ENCODE assay signal across 30 cellular contexts in the genomic region with DNA sequence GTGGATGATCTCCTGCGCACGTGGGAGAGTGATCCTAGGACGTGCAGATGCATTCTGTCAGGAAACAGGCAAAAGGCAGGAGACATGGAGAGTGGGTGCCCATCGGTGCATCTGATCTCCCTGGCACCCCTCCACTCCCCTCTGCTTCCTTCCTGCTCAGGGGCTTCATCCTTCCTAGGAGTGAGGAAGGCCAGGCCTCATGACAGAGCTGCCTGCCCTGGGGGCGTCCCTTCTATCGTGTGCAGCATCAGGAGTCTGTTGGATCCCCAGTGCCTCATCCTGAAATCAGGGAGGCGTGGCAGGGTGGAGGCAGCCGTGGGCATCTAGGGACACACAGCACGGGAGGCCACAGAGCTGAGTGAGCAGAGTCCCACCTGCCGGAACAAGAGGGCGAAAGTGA. TPM values are rescaled to one million over a fixed set of nuclear protein-coding genes. Genes with fewer than 3 reads are reported as not detected.
"Had no signal": no experiment of that assay in that cellular context is flagged by ENCODE, and none has a peak within 500 bp of the region (broad histone marks: within the 10 kb centered on the region; RNA-seq: fewer than 3 reads in every experiment).

No MANE protein-coding gene starts in this region.

- H3K9me3 Mint-ChIP-seq: activated CD4-positive, alpha-beta memory T cell treated with anti-CD3 and anti-CD28 coated beads for 36 hours; activated CD4-positive, alpha-beta T cell treated with anti-CD3 and anti-CD28 coated beads, Interleukin-2, amount 10 ng/mL, durations not matched to agents 24 days and 14 days; activated T-cell treated with anti-CD3 and anti-CD28 coated beads, Interleukin-2, amount 50 U/mL, for 4 hours; activated T-helper 17 cell treated with anti-CD3 and anti-CD28 coated beads, Interleukin-2, amount 50 U/mL, for 72 hours; effector memory CD8-positive, alpha-beta T cell had no signal

- H3K27ac ChIP-seq: brain microvascular endothelial cell, esophagus muscularis mucosa, gastroesophageal sphincter had no signal

- H3K4me3 ChIP-seq: esophagus muscularis mucosa, gastroesophageal sphincter had no signal

- H3K27ac Mint-ChIP-seq: activated CD4-positive, alpha-beta memory T cell treated with anti-CD3 and anti-CD28 coated beads for 36 hours; activated CD4-positive, alpha-beta T cell treated with anti-CD3 and anti-CD28 coated beads for 36 hours; activated CD4-positive, alpha-beta T cell treated with anti-CD3 and anti-CD28 coated beads, Interleukin-2, amount 10 ng/mL, durations not matched to agents 24 days and 14 days; activated CD8-positive, alpha-beta T cell treated with anti-CD3 and anti-CD28 coated beads, Interleukin-2, amount 10 ng/mL, durations not matched to agents 7 days and 5 days; activated naive CD8-positive, alpha-beta T cell; activated T-helper 17 cell treated with anti-CD3 and anti-CD28 coated beads, Interleukin-2, amount 50 U/mL, for 72 hours; effector memory CD8-positive, alpha-beta T cell had no signal

- H3K36me3 ChIP-seq: brain microvascular endothelial cell, esophagus muscularis mucosa, gastroesophageal sphincter had no signal

- H3K27me3 ChIP-seq: brain microvascular endothelial cell had no signal

- H3K36me3 Mint-ChIP-seq: activated CD4-positive, alpha-beta memory T cell treated with anti-CD3 and anti-CD28 coated beads for 36 hours; activated naive CD8-positive, alpha-beta T cell had no signal

- H3K9me3 ChIP-seq: esophagus muscularis mucosa, gastroesophageal sphincter had no signal

- H3K27me3 Mint-ChIP-seq: activated CD4-positive, alpha-beta T cell treated with anti-CD3 and anti-CD28 coated beads, Interleukin-2, amount 10 ng/mL, durations not matched to agents 24 days and 14 days; activated naive CD8-positive, alpha-beta T cell had no signal

- H3K4me1 ChIP-seq: gastroesophageal sphincter had no signal

- ATAC-seq: activated CD4-positive, alpha-beta T cell treated with anti-CD3 and anti-CD28 coated beads for 36 hours; activated CD8-positive, alpha-beta T cell treated with anti-CD3 and anti-CD28 coated beads, Interleukin-2, amount 10 ng/mL, durations not matched to agents 7 days and 5 days; activated T-cell treated with anti-CD3 and anti-CD28 coated beads, Interleukin-2, amount 50 U/mL, for 4 hours; activated T-helper 17 cell treated with anti-CD3 and anti-CD28 coated beads, Interleukin-2, amount 50 U/mL, for 72 hours; effector memory CD8-positive, alpha-beta T cell; gastroesophageal sphincter had no signal

- DNase-seq: activated CD4-positive, alpha-beta memory T cell treated with anti-CD3 and anti-CD28 coated beads for 36 hours; activated CD4-positive, alpha-beta T cell treated with anti-CD3 and anti-CD28 coated beads for 36 hours; activated CD4-positive, alpha-beta T cell treated with anti-CD3 and anti-CD28 coated beads, Interleukin-2, amount 10 ng/mL, durations not matched to agents 24 days and 14 days; activated CD4-positive, CD25-positive, alpha-beta regulatory T cell; activated CD4-positive, CD25-positive, alpha-beta regulatory T cell treated with anti-CD3 and anti-CD28 coated beads, Interleukin-2, amount 50 U/mL, for 72 hours; activated CD8-positive, alpha-beta T cell treated with anti-CD3 and anti-CD28 coated beads, Interleukin-2, amount 10 ng/mL, durations not matched to agents 7 days and 5 days; activated effector memory CD4-positive, alpha-beta T cell treated with Interleukin-2 at 50 U/mL for 16 hours; activated gamma-delta T cell treated with Interleukin-2 at 50 U/mL for 16 hours; activated naive CD4-positive, alpha-beta T cell treated with anti-CD3 and anti-CD28 coated beads, Interleukin-2, amount 50 U/mL, for 16 hours; activated naive CD4-positive, alpha-beta T cell treated with Interleukin-2 at 50 U/mL for 16 hours; activated T-cell treated with anti-CD3 and anti-CD28 coated beads, Interleukin-2, amount 50 U/mL, for 4 hours; amniotic stem cell; anterior cingulate cortex; brain microvascular endothelial cell; caudate nucleus; cortex of kidney; dermis blood vessel endothelial cell; effector CD4-positive, alpha-beta T cell; effector memory CD8-positive, alpha-beta T cell; erythroblast; foreskin melanocyte; head of caudate nucleus; T-helper 2 cell had no signal

- H3K4me1 Mint-ChIP-seq: activated T-helper 17 cell treated with anti-CD3 and anti-CD28 coated beads, Interleukin-2, amount 50 U/mL, for 72 hours had no signal

- H3K4me3 Mint-ChIP-seq: activated CD4-positive, alpha-beta memory T cell treated with anti-CD3 and anti-CD28 coated beads for 36 hours; activated CD4-positive, alpha-beta T cell treated with anti-CD3 and anti-CD28 coated beads for 36 hours; activated CD4-positive, alpha-beta T cell treated with anti-CD3 and anti-CD28 coated beads, Interleukin-2, amount 10 ng/mL, durations not matched to agents 24 days and 14 days; activated CD8-positive, alpha-beta T cell treated with anti-CD3 and anti-CD28 coated beads, Interleukin-2, amount 10 ng/mL, durations not matched to agents 7 days and 5 days; activated naive CD8-positive, alpha-beta T cell; activated T-cell treated with anti-CD3 and anti-CD28 coated beads, Interleukin-2, amount 50 U/mL, for 4 hours; activated T-helper 17 cell treated with anti-CD3 and anti-CD28 coated beads, Interleukin-2, amount 50 U/mL, for 72 hours; effector memory CD8-positive, alpha-beta T cell had no signal

RNA-seq across cellular contexts. Expression of gene UBE2QL1, which starts 30.1 kb away (rescaled TPM):
- total RNA-seq: activated CD4-positive, alpha-beta memory T cell treated with anti-CD3 and anti-CD28 coated beads for 36 hours; activated CD4-positive, alpha-beta T cell treated with anti-CD3 and anti-CD28 coated beads for 36 hours; activated CD8-positive, alpha-beta memory T cell treated with anti-CD3 and anti-CD28 coated beads for 36 hours; activated CD8-positive, alpha-beta T cell treated with anti-CD3 and anti-CD28 coated beads, Interleukin-2, amount 10 ng/mL, durations not matched to agents 7 days and 5 days; activated T-cell treated with anti-CD3 and anti-CD28 coated beads, Interleukin-2, amount 50 U/mL, for 4 hours; activated T-helper 17 cell treated with anti-CD3 and anti-CD28 coated beads, Interleukin-2, amount 50 U/mL, for 72 hours; bronchial epithelial cell; glomerular endothelial cell had no signal
